Comparison of ENCODE assay signal across 1 cellular context in genomic region chr12:24255920-24256635, GRCh38.
TF ChIP-seq lines count a peak whose summit lies in the region.

No MANE protein-coding gene starts in this region.

TF ChIP-seq in WTC11, 78 proteins besides CTCF, POLR2A, EP300 and RAD21 (continued from another document):
- TF ChIP-seq ZNF532 (CRISPR knock-in tag; IDR thresholded peaks at IDR 0.05; ENCODE audit: borderline replicate concordance) (no peak), NFATC4 (CRISPR knock-in tag; IDR thresholded peaks at IDR 0.05) (no peak), IRF1 (CRISPR knock-in tag; IDR thresholded peaks at IDR 0.05) (no peak), ESRRA (CRISPR knock-in tag; IDR thresholded peaks at IDR 0.05; ENCODE audit: borderline replicate concordance) (no peak), USF2 (CRISPR knock-in tag; IDR thresholded peaks at IDR 0.05) (no peak)
TF ChIP-seq in WTC11: peak in this region for 0.
